In genomic region chr6:170167657-170168159, GRCh38 we compare ENCODE assay signal across 22 cellular contexts.
DNase-seq lines count a peak whose midpoint lies in the region; ATAC-seq and TF ChIP-seq lines count a peak whose summit lies in the region.
"Had no signal": no experiment of that assay in that cellular context is flagged by ENCODE, and none has a peak within 500 bp of the region (broad histone marks: within the 10 kb centered on the region; RNA-seq: fewer than 3 reads in every experiment).

No MANE protein-coding gene starts in this region.

- H3K4me3 ChIP-seq in heart right ventricle, result peak overlapping the region in 8 of 10 donors; percentile 22 to 62 (median 38)
- H3K4me3 ChIP-seq in osteoblast (ENCODE audit: insufficient read depth, low read length), result no peak overlapping the region
- no peak overlapping the region for H3K4me3 ChIP-seq in testis
- H3K4me3 ChIP-seq: BLaER1 treated with 17β-estradiol and CSF1 and Interleukin-3, amounts not matched to agents 10 nM and 100 nM; cardiac muscle cell; K562; SK-N-MC had no signal

- TF ChIP-seq CTCF in heart right ventricle (IDR thresholded peaks at IDR 0.05), result no peak
- no peak for TF ChIP-seq CTCF in osteoblast (IDR thresholded peaks at IDR 0.05; ENCODE audit: extremely low read depth, low read depth, low read length)
- TF ChIP-seq CTCF in testis (IDR thresholded peaks at IDR 0.05), result no peak

- H3K79me2 ChIP-seq in osteoblast (ENCODE audit: insufficient read depth, low read length), result no peaks in the 10 kb centered on the region

- no peaks in the 10 kb centered on the region for H3K36me3 ChIP-seq in heart right ventricle
- no peaks in the 10 kb centered on the region for H3K36me3 ChIP-seq in osteoblast (ENCODE audit: insufficient read depth, low read length)
- H3K36me3 ChIP-seq in testis (ENCODE audit: low read depth, missing control alignments), result no peaks in the 10 kb centered on the region
- H3K36me3 ChIP-seq: BLaER1 treated with 17β-estradiol and CSF1 and Interleukin-3, amounts not matched to agents 10 nM and 100 nM; cardiac muscle cell had no signal

- H3K4me2 ChIP-seq in osteoblast (ENCODE audit: insufficient read depth, low read length), result no peak overlapping the region
- H3K4me2 ChIP-seq: BLaER1 treated with 17β-estradiol and CSF1 and Interleukin-3, amounts not matched to agents 10 nM and 100 nM had no signal

- intact Hi-C loops in heart right ventricle (cut with DNase I) (loop anchor here in 2 of 10 donors (5.0 to 10.0 kb wide), 2 partner anchors 107 to 120 kb away; no protein-coding TSS in a partner anchor), testis (cut with DNase I; ENCODE audit: low total_unique reads) (no loop called here)

- no peak for TF ChIP-seq POLR2A in testis (IDR thresholded peaks at IDR 0.05)

- no peaks in the 10 kb centered on the region for H4K20me1 ChIP-seq in osteoblast (ENCODE audit: insufficient read depth, low read length)
- H4K20me1 ChIP-seq: BLaER1 treated with 17β-estradiol and CSF1 and Interleukin-3, amounts not matched to agents 10 nM and 100 nM had no signal

- H3K27me3 ChIP-seq in heart right ventricle, result peaks cover 0 to 14% (median 0%) of the 10 kb centered on the region in 7 donors
- no peaks in the 10 kb centered on the region for H3K27me3 ChIP-seq in osteoblast (ENCODE audit: insufficient read depth, low read length)
- no peaks in the 10 kb centered on the region for H3K27me3 ChIP-seq in testis
- H3K27me3 ChIP-seq: BLaER1 treated with 17β-estradiol and CSF1 and Interleukin-3, amounts not matched to agents 10 nM and 100 nM; cardiac muscle cell had no signal

- peak in 1 of 2 donors; percentile 70 for DNase-seq in heart right ventricle
- peak; percentile 8 for DNase-seq in osteoblast (ENCODE audit: insufficient read length, low spot score, missing footprints)
- DNase-seq in testis, result peak; percentile 7
- no peak for DNase-seq in NCI-H345 treated with DMSO at 0.1 percent for 48 hours (lab: John Stamatoyannopoulos, UW; ENCODE audit: unreplicated experiment)
- no peak for DNase-seq in NCI-H1436 (lab: John Stamatoyannopoulos, UW)
- DNase-seq in NOMO-1 treated with dmso at 0.1 percent for 144 hours (lab: John Stamatoyannopoulos, UW; ENCODE audit: unreplicated experiment), result no peak
- DNase-seq: activated CD4-positive, alpha-beta T cell treated with anti-CD3 and anti-CD28 coated beads for 1 hour; activated CD8-positive, alpha-beta T cell treated with anti-CD3 and anti-CD28 coated beads, Interleukin-2, amount 10 ng/mL, durations not matched to agents 7 days and 5 days; anterior cingulate cortex; COR-L47; DMS79; GDM1; NCI-H2029 treated with DMSO at 0.1 percent for 48 hours; NCI-H774; occipital lobe; RPMI8226; stimulated activated CD4-positive, alpha-beta T cell treated with anti-CD3 and anti-CD28 coated beads, Interleukin-2, amount 100 ng/mL, for 48 hours had no signal

- ATAC-seq in heart right ventricle, result peak in 7 of 8 donors; percentile 25 to 88 (median 68)
- ATAC-seq: activated CD8-positive, alpha-beta T cell treated with anti-CD3 and anti-CD28 coated beads, Interleukin-2, amount 10 ng/mL, durations not matched to agents 7 days and 5 days; K562 had no signal

- H3K4me1 ChIP-seq in heart right ventricle, result peaks cover 10 to 34% (median 27%) of the 10 kb centered on the region in 9 donors
- H3K4me1 ChIP-seq in osteoblast (ENCODE audit: insufficient read depth, low read length), result no peaks in the 10 kb centered on the region
- peaks cover 10% of the 10 kb centered on the region for H3K4me1 ChIP-seq in testis

- H2AFZ ChIP-seq in osteoblast (ENCODE audit: low read length), result no peak overlapping the region

- 60 to 85% methylated on average over 19 of the region's 19 CpGs for WGBS in heart right ventricle, 2 donors
- 81 to 83% methylated on average over 14 to 19 of the region's 19 CpGs for WGBS in testis, 2 donors

- H3K27ac ChIP-seq in cingulate gyrus (ENCODE audit: low read depth, low read length), result peak overlapping the region; percentile 10
- H3K27ac ChIP-seq in heart right ventricle, result peak overlapping the region in 8 of 10 donors; percentile 29 to 89 (median 59)
- H3K27ac ChIP-seq in osteoblast (ENCODE audit: low read depth, low read length), result no peak overlapping the region
- no peak overlapping the region for H3K27ac ChIP-seq in testis
- H3K27ac ChIP-seq: BLaER1 treated with 17β-estradiol and CSF1 and Interleukin-3, amounts not matched to agents 10 nM and 100 nM; cardiac muscle cell; SK-N-MC had no signal

- H3K9me3 ChIP-seq in heart right ventricle, result no peaks in the 10 kb centered on the region
- no peaks in the 10 kb centered on the region for H3K9me3 ChIP-seq in osteoblast (ENCODE audit: low read depth, low read length)
- H3K9me3 ChIP-seq in testis, result no peaks in the 10 kb centered on the region

Comparison
In these comparisons a context has a peak if more than half of its experiments do, and no peak if none do; other contexts are left out.
1. H3K27ac ChIP-seq: peak in cingulate gyrus (single experiment) and heart right ventricle (8 of 10); none in osteoblast (single experiment) and testis (0 of 2).
2. DNase-seq: peak in osteoblast (single experiment) and testis (single experiment); none in NCI-H345 treated with DMSO at 0.1 percent for 48 hours (single experiment), NCI-H1436 (single experiment) and NOMO-1 treated with dmso at 0.1 percent for 144 hours (single experiment).
3. H3K4me3 ChIP-seq: peak in heart right ventricle (8 of 10); none in osteoblast (single experiment) and testis (0 of 2).